In the genomic region with DNA sequence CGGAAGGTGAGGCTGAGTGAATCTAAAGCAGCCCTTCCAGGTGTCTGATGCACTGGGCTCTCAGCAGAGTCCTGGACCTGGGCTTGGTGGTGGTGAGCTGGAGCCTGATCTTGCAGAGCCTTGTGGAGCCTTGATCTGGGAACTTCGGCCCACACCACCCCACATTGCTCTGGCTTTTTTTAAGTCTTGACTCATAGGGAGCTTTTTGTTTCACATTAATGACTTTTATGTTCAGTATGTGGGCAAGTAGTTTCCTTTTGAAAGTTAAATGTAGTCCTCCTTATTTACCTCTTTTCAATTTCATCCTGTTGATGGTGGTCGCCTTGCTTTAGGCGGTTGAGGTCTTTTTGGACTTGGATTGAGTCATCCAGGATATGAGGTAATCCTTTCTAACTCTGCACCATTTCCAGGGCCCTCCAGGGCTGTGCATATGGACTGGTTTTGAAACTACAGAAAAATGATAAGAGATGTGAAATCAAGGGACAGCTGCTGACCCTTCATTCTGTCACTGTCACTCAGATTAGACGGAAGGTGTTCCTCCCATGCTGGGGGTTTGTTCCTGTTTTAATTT, we compare ENCODE assay signal across 12 cellular contexts. TPM values are rescaled to one million over a fixed set of nuclear protein-coding genes. Genes with fewer than 3 reads are reported as not detected.
DNase-seq lines count a peak whose midpoint lies in the region; ATAC-seq, FAIRE-seq and TF ChIP-seq lines count a peak whose summit lies in the region.
"Had no signal": no experiment of that assay in that cellular context is flagged by ENCODE, and none has a peak within 500 bp of the region (broad histone marks: within the 10 kb centered on the region; RNA-seq: fewer than 3 reads in every experiment).

No MANE protein-coding gene starts in this region.

- no peak for FAIRE-seq in K562 (lab: Jason Lieb, UNC)
- no peak for FAIRE-seq in small intestine (lab: Jason Lieb, UNC)
- FAIRE-seq: endometrium had no signal

- in situ Hi-C loops in K562 (cut with MboI) = no loop called here

- no peaks in the 10 kb centered on the region for H3K36me3 ChIP-seq in K562 (ENCODE audit: control insufficient read depth, insufficient read depth, low read length)
- no peaks in the 10 kb centered on the region for H3K36me3 ChIP-seq in small intestine (ENCODE audit: control insufficient read depth in 2 of 2, insufficient read depth in 2 of 2, low read length in 2 of 2)
- H3K36me3 ChIP-seq: neutrophil, stomach had no signal

- TF ChIP-seq CTCF in GM20000 (IDR thresholded peaks at IDR 0.05; ENCODE audit: extremely low read depth, missing control alignments) (no peak), K562 (IDR thresholded peaks at IDR 0.05 in 2 of 3, conservative IDR thresholded peaks at IDR 0.05 in 1 of 3; ENCODE audit: insufficient read depth in 2 of 3, low read depth in 1 of 3, low read length in 3 of 3) (no peak), dorsolateral prefrontal cortex (IDR thresholded peaks at IDR 0.05 in 54 of 56, conservative IDR thresholded peaks at IDR 0.05 in 2 of 56; ENCODE audit: low read depth in 1 of 56, partially characterized antibody in 56 of 56) (no peak)

- H2AFZ ChIP-seq in K562 (ENCODE audit: low read depth, low read length) = no peak overlapping the region

- H3K27ac ChIP-seq in K562 (ENCODE audit: extremely low read depth, low read depth, low read length) (peak overlapping the region; percentile 19; the same call in 1 of the 3 replicates), dorsolateral prefrontal cortex (no peak overlapping the region), small intestine (ENCODE audit: low read depth in 1 of 2, low read length in 1 of 2) (no peak overlapping the region)
- H3K27ac ChIP-seq: KMS-11, neutrophil, stomach had no signal

- no peak for TF ChIP-seq RAD21 in K562 (CRISPR knock-in tag; conservative IDR thresholded peaks at IDR 0.05 in 1 of 2, IDR thresholded peaks at IDR 0.05 in 1 of 2)

- no peak overlapping the region for H3K4me3 ChIP-seq in K562
- H3K4me3 ChIP-seq in dorsolateral prefrontal cortex = no peak overlapping the region
- H3K4me3 ChIP-seq in small intestine (ENCODE audit: low read depth in 1 of 2, low read length in 2 of 2) = no peak overlapping the region
- H3K4me3 ChIP-seq: stomach had no signal

- DNase-seq in GM03348 (ENCODE audit: low spot score) (peak; percentile 17), GM20000 (ENCODE audit: low spot score) (peak; percentile 57), K562 (ENCODE audit: extremely low read depth in 1 of 4, low spot score in 3 of 4) (no peak), NCI-H2107 treated with DMSO at 0.1 percent for 48 hours (lab: John Stamatoyannopoulos, UW; ENCODE audit: unreplicated experiment) (no peak), dorsolateral prefrontal cortex (no peak), NCI-H2171 treated with DMSO at 0.1 percent for 48 hours (lab: John Stamatoyannopoulos, UW) (no peak), small intestine (no peak)

- peak; percentile 59 for ATAC-seq in HG03439 (IDR thresholded peaks at IDR 0.05; ENCODE audit: unreplicated experiment)
- no peak; the same call in 2 of the 3 replicates for ATAC-seq in K562

- no peaks in the 10 kb centered on the region for H3K27me3 ChIP-seq in K562 (ENCODE audit: control insufficient read depth in 2 of 2, insufficient read depth in 2 of 2, low read length in 2 of 2)
- peaks cover 0 to 4% (median 0%) of the 10 kb centered on the region in 45 donors for H3K27me3 ChIP-seq in dorsolateral prefrontal cortex
- H3K27me3 ChIP-seq in small intestine (ENCODE audit: control insufficient read depth in 2 of 2, insufficient read depth in 2 of 2, low read length in 2 of 2) = no peaks in the 10 kb centered on the region
- H3K27me3 ChIP-seq: neutrophil had no signal

- intact Hi-C loops in K562 (cut with micrococcal nuclease) = no loop called here
- intact Hi-C loops in dorsolateral prefrontal cortex (cut with DNase I) = no loop called here

- no peak overlapping the region for H3K9ac ChIP-seq in K562 (ENCODE audit: insufficient read depth in 1 of 2, low read depth in 2 of 2, low read length in 2 of 2)
- H3K9ac ChIP-seq: KMS-11 had no signal

- no peaks in the 10 kb centered on the region for H3K4me1 ChIP-seq in K562 (replicated peaks in 1 of 2; ENCODE audit: control insufficient read depth in 2 of 2, insufficient read depth in 2 of 2, low read length in 2 of 2)
- no peaks in the 10 kb centered on the region for H3K4me1 ChIP-seq in small intestine (ENCODE audit: control insufficient read depth in 2 of 2, insufficient read depth in 1 of 2, low read depth in 1 of 2, low read length in 1 of 2)

- no peak for TF ChIP-seq POLR2A in K562 (conservative IDR thresholded peaks at IDR 0.05)

- no peak for TF ChIP-seq EP300 in K562 (IDR thresholded peaks at IDR 0.05; ENCODE audit: low read length)

- H4K20me1 ChIP-seq in K562 (replicated peaks; ENCODE audit: control insufficient read depth, insufficient read depth, low read length) = no peaks in the 10 kb centered on the region

- 6% methylated on average over 4 of the region's 5 CpGs for WGBS in K562 (ENCODE audit: insufficient coverage, low coverage, missing lambda C conversion rate)
- 49 to 56% (median 50%) methylated on average over 5 of the region's 5 CpGs for WGBS in small intestine, 3 donors

- BruUV-seq in K562 (replicated peaks; lab: Mats Ljungman, UMichigan) = no TSS peak

- POLR2A ChIA-PET in K562 (lab: Yijun Ruan, JAX) = no interaction called here

- H3K79me2 ChIP-seq in K562 (ENCODE audit: control insufficient read depth, insufficient read depth, low read length) = no peaks in the 10 kb centered on the region

- CTCF ChIA-PET in K562 (lab: Yijun Ruan, JAX; ENCODE audit: low intra/inter-chr PET ratio) = no interaction called here

- H3K4me2 ChIP-seq in K562 (ENCODE audit: insufficient read depth, low read length) = no peak overlapping the region
- H3K4me2 ChIP-seq: KMS-11 had no signal

- H3K9me3 ChIP-seq in K562 (replicated peaks; ENCODE audit: control insufficient read depth, insufficient read depth, low read depth, low read length) (no peaks in the 10 kb centered on the region), small intestine (ENCODE audit: control insufficient read depth, low read depth) (no peaks in the 10 kb centered on the region)
- H3K9me3 ChIP-seq: neutrophil had no signal

- H3K9me1 ChIP-seq in K562 (ENCODE audit: control insufficient read depth, insufficient read depth, low read length) = no peaks in the 10 kb centered on the region

TF ChIP-seq in K562, 482 proteins besides CTCF, POLR2A, EP300 and RAD21 (continues in another document):
- TF ChIP-seq TCFL5 (CRISPR knock-in tag; conservative IDR thresholded peaks at IDR 0.05) = no peak
- TF ChIP-seq JUND (IDR thresholded peaks at IDR 0.05; ENCODE audit: borderline replicate concordance, low read depth, low read length) = peak; percentile 51; the same call in 1 of the 2 replicates
- TF ChIP-seq JUND (tag; IDR thresholded peaks at IDR 0.05; ENCODE audit: borderline replicate concordance, low read depth, low read length) = 0 out of 3 replicates have a peak, but pooled peaks have one; percentile 34
- no peak for TF ChIP-seq CEBPG (CRISPR knock-in tag; IDR thresholded peaks at IDR 0.05)
- TF ChIP-seq CEBPG (tag; conservative IDR thresholded peaks at IDR 0.05 in 1 of 2, IDR thresholded peaks at IDR 0.05 in 1 of 2) = peak in 1 of 2 experiments; percentile 73; a peak in 2 of 4 replicates
- TF ChIP-seq ZFPM2 (CRISPR knock-in tag; IDR thresholded peaks at IDR 0.05) = no peak
- TF ChIP-seq ELF2 (CRISPR knock-in tag; IDR thresholded peaks at IDR 0.05) = no peak

RNA-seq across cellular contexts. Expression of a gene that starts 2.9 kb away (rescaled TPM):
- not detected in 2 replicates for total RNA-seq in K562 (2011; cell fraction: chromatin; rRNA removed; ENCODE audit: low replicate concordance)
- total RNA-seq in K562 (2011; cell fraction: nucleolus; rRNA removed) = not detected in 2 replicates
- total RNA-seq in K562 (2011; cell fraction: nucleoplasm; rRNA removed) = not detected in 2 replicates
- total RNA-seq in K562 (2014; rRNA removed) (not detected in 2 replicates), K562 (2014; rRNA removed; fragmentation: Illumina TruSeq; extraction: Trizol) (not detected in 2 replicates), K562 (2015; rRNA removed; fragmentation: Illumina TruSeq; extraction: Trizol) (not detected in 2 replicates), K562 (2021) (not detected in 2 replicates), dorsolateral prefrontal cortex (1 to 10 TPM in 4 of 120 experiments, under 1 TPM in 113, not detected in 3; 0.08 to 1.2 (median 0.38) TPM)
- polyA plus RNA-seq in K562 (2011; rRNA removed) (not detected in 2 replicates), K562 (2014; fragmentation: Illumina TruSeq; extraction: Trizol) (not detected in 2 replicates), K562 (2014; fragmentation: Nextera tagmentation; extraction: Ambion mirVana) (not detected), K562 (2014; rRNA removed) (not detected in 2 replicates), small intestine (1 to 10 TPM in 1 of 3 donors, under 1 TPM in 2; 0.03 to 2.2 (median 0.22) TPM)
- not detected in 2 replicates for polyA plus RNA-seq in K562 (2011; cell fraction: cytosol; rRNA removed)
- not detected in 2 replicates for polyA plus RNA-seq in K562 (2011; cell fraction: nucleus; rRNA removed)
- polyA plus RNA-seq in K562 (2012) = 0.01 TPM in 1 of 2 replicates, not detected in the other
- not detected in 2 replicates for polyA minus RNA-seq in K562 (2011; rRNA and poly(A)+ RNA removed)
- not detected in 2 replicates for polyA minus RNA-seq in K562 (2011; cell fraction: cytosol; rRNA and poly(A)+ RNA removed)
- not detected in 2 replicates for polyA minus RNA-seq in K562 (2011; cell fraction: nucleus; rRNA and poly(A)+ RNA removed)

RNA-seq across cellular contexts. Expression of a gene that starts 12.9 kb away (rescaled TPM):
- 1.4 and 3.6 TPM in 2 replicates for total RNA-seq in K562 (2011; cell fraction: chromatin; rRNA removed; ENCODE audit: low replicate concordance)
- total RNA-seq in K562 (2011; cell fraction: nucleolus; rRNA removed) = 0.66 and 1.0 TPM in 2 replicates
- 2.0 and 2.5 TPM in 2 replicates for total RNA-seq in K562 (2011; cell fraction: nucleoplasm; rRNA removed)
- total RNA-seq in K562 (2014; rRNA removed) = 8.7 and 12.3 TPM in 2 replicates
- total RNA-seq in K562 (2014; rRNA removed; fragmentation: Illumina TruSeq; extraction: Trizol) = 13.8 and 16.3 TPM in 2 replicates
- 21.5 and 23.3 TPM in 2 replicates for total RNA-seq in K562 (2015; rRNA removed; fragmentation: Illumina TruSeq; extraction: Trizol)
- total RNA-seq in K562 (2021) = 9.0 and 9.2 TPM in 2 replicates
- polyA plus RNA-seq in K562 (2011; rRNA removed) = 1.4 and 2.2 TPM in 2 replicates
- polyA plus RNA-seq in K562 (2011; cell fraction: cytosol; rRNA removed) = 0.38 and 0.92 TPM in 2 replicates
- 0.84 and 1.1 TPM in 2 replicates for polyA plus RNA-seq in K562 (2011; cell fraction: nucleus; rRNA removed)
- polyA plus RNA-seq in K562 (2012) = 13.1 and 22.3 TPM in 2 replicates
- 11.2 and 11.8 TPM in 2 replicates for polyA plus RNA-seq in K562 (2014; fragmentation: Illumina TruSeq; extraction: Trizol)
- polyA plus RNA-seq in K562 (2014; fragmentation: Nextera tagmentation; extraction: Ambion mirVana) = 10 to 100 TPM in 1 of 2 experiments, 1 to 10 TPM in 1; 8.1 to 13.8 TPM
- 8.9 TPM in 2 replicates for polyA plus RNA-seq in K562 (2014; rRNA removed)
- polyA minus RNA-seq in K562 (2011; rRNA and poly(A)+ RNA removed) = 0.63 and 1.9 TPM in 2 replicates
- polyA minus RNA-seq in K562 (2011; cell fraction: cytosol; rRNA and poly(A)+ RNA removed) = 1.2 and 1.3 TPM in 2 replicates
- polyA minus RNA-seq in K562 (2011; cell fraction: nucleus; rRNA and poly(A)+ RNA removed) = 0.78 and 0.81 TPM in 2 replicates
- 10 to 100 TPM in 57 of 120 experiments, 1 to 10 TPM in 63; 4.5 to 31.8 (median 9.8) TPM for total RNA-seq in dorsolateral prefrontal cortex
- polyA plus RNA-seq in small intestine = 100 to 1,000 TPM in 1 of 3 donors, 10 to 100 TPM in 2; 50.2 to 139 (median 99.4) TPM

Comparison
In these comparisons a context has a peak if more than half of its experiments do, and no peak if none do; other contexts are left out.
1. DNase-seq: peak in GM03348 (single experiment) and GM20000 (single experiment); none in K562 (0 of 4), NCI-H2107 treated with DMSO at 0.1 percent for 48 hours (single experiment), dorsolateral prefrontal cortex (0 of 10), NCI-H2171 treated with DMSO at 0.1 percent for 48 hours (single experiment) and small intestine (single experiment).